Comparison of ENCODE assay signal across 20 cellular contexts in the genomic region with DNA sequence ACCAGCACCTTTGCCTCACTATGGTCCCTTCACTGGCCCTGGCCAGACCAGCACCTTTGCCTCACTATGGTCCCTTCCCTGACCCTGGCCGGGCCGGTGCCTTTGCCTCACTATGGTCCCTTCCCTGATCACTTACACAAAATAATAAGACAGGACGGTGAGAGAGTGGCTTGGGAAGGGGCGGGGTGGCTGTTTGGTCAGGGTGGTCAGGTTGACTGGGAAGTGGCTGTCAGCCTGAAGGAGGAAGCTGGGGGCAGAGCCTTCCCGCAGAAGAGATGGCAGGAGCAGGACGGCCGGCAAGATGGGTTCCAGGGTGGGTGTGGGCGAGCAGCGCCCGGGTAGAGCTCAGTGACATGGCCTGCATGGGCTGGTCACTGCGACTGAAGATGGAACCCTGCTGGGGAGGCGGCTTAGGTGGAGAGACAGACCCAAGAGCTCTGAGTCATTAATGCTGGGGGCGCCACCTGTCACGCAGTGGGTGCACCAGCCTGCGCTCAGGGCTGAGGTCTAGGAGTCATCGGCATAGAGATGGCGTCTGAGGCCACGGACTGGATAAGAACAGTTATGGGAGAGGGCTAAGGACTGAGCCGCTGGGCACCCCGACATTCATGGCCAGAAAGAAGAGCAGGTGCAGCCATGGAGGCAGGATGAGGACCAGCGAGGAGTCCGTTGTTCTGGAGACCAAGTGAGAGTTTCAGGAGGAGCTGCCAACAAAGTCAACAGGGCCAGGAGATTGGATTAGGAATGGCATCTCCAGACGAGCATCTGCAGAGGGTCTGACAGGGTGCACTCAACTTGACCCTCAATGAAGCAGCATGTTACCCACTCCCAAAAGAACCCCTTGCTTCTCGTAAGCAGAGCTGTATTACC.
DNase-seq lines count a peak whose midpoint lies in the region; ATAC-seq and TF ChIP-seq lines count a peak whose summit lies in the region.
"Had no signal": no experiment of that assay in that cellular context is flagged by ENCODE, and none has a peak within 500 bp of the region (broad histone marks: within the 10 kb centered on the region; RNA-seq: fewer than 3 reads in every experiment).

No MANE protein-coding gene starts in this region.

- no peak for TF ChIP-seq CTCF in right atrium auricular region (IDR thresholded peaks at IDR 0.05)

- H3K27ac ChIP-seq in right atrium auricular region, result no peak overlapping the region
- H3K27ac ChIP-seq: hepatocyte, prostate gland had no signal

- DNase-seq in right atrium auricular region (ENCODE audit: low spot score) (peak; percentile 58), left cardiac atrium (no peak), ecto neural progenitor cell (ENCODE audit: low spot score) (peak; percentile 32), mucosa of gallbladder (ENCODE audit: low spot score) (peak; percentile 8), T1000 (lab: John Stamatoyannopoulos, UW) (no peak), glomerular visceral epithelial cell (ENCODE audit: extremely low spot score) (no peak)
- DNase-seq: activated CD4-positive, alpha-beta T cell treated with anti-CD3 and anti-CD28 coated beads, Interleukin-2, amount 10 ng/mL, durations not matched to agents 24 days and 14 days; activated naive CD8-positive, alpha-beta T cell treated with anti-CD3 and anti-CD28 coated beads for 36 hours; Caco-2; MM.1S; naive B cell; NCI-H2029 treated with DMSO at 0.1 percent for 48 hours; NCI-H524 treated with DMSO at 0.1 percent for 48 hours; stimulated activated CD4-positive, alpha-beta T cell treated with anti-CD3 and anti-CD28 coated beads, Interleukin-12 subunit alpha, Interleukin-12 subunit beta, amount 100 ng/mL, for 4 hours; stimulated activated naive CD4-positive, alpha-beta T cell had no signal

- H3K27me3 ChIP-seq in right atrium auricular region, result no peaks in the 10 kb centered on the region
- H3K27me3 ChIP-seq: hepatocyte had no signal

- no peak for ATAC-seq in left cardiac atrium
- ATAC-seq in HG02678 (IDR thresholded peaks at IDR 0.05; ENCODE audit: unreplicated experiment), result no peak
- no peak for ATAC-seq in GM21825 (IDR thresholded peaks at IDR 0.05; ENCODE audit: unreplicated experiment)
- ATAC-seq: left colon had no signal

- no peak overlapping the region for H3K4me3 ChIP-seq in right atrium auricular region
- H3K4me3 ChIP-seq: hepatocyte, prostate gland had no signal

- H3K36me3 ChIP-seq in right atrium auricular region, result no peaks in the 10 kb centered on the region
- H3K36me3 ChIP-seq: prostate gland had no signal

- H3K9me3 ChIP-seq in right atrium auricular region, result no peaks in the 10 kb centered on the region
- H3K9me3 ChIP-seq: Caco-2, prostate gland had no signal

- intact Hi-C loops in left cardiac atrium (cut with DNase I), result no loop called here

- H3K4me1 ChIP-seq in right atrium auricular region, result peaks cover 0 to 5% of the 10 kb centered on the region in 2 donors
- H3K4me1 ChIP-seq: Caco-2, prostate gland had no signal

Comparison
In these comparisons a context has a peak if more than half of its experiments do, and no peak if none do; other contexts are left out.
1. DNase-seq: peak in right atrium auricular region (single experiment), ecto neural progenitor cell (single experiment) and mucosa of gallbladder (single experiment); none in left cardiac atrium (single experiment), T1000 (single experiment) and glomerular visceral epithelial cell (single experiment).